14 cellular contexts compared by ENCODE assay signal in the genomic region with DNA sequence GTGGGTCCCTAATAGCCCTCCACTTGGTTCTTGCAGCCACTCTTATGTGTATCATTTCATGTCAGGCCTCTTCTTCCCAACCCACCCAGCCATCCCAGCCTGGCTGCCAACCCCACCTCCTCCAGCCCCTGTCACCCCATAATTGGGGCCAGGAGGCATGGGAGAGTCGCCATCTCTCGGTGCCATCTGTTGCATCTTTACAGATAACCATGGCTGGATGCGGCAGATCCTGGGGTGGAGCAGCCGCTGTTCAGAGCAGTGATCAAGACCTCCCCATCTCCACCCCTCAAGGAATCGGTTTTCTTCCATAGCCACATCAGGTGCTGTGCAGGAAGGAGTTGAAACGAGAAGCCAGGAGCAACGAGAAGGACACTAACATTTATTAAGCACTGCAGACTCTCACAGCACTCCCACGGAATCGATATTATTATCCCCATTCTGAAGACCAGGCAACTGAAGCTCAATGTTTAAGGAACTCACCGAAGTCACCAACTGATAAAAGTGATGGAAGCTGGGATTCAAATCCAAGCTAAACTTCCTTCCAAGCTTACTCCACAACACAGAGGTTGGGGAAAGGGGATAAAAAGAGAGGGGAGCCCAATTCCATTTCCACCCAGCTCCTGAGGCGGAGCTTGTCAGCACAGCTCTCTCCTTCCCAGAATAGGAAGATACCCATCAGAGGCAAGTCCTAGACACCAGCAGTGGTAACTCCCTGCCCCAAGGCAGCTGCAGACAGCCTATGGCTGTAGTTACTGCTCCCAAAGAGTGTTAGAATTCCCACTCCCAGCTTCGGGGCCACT. TPM values are rescaled to one million over a fixed set of nuclear protein-coding genes. Genes with fewer than 3 reads are reported as not detected.
DNase-seq lines count a peak whose midpoint lies in the region; TF ChIP-seq lines count a peak whose summit lies in the region.
"Had no signal": no experiment of that assay in that cellular context is flagged by ENCODE, and none has a peak within 500 bp of the region (broad histone marks: within the 10 kb centered on the region; RNA-seq: fewer than 3 reads in every experiment).

No MANE protein-coding gene starts in this region.

- no peaks in the 10 kb centered on the region for H3K36me3 ChIP-seq in Caco-2 (ENCODE audit: control insufficient read depth, insufficient read depth, low read length)
- H3K36me3 ChIP-seq in Karpas-422 (ENCODE audit: insufficient read depth, low read length), result peaks cover 9% of the 10 kb centered on the region
- H3K36me3 ChIP-seq: left lung had no signal

- H3K4me1 ChIP-seq in Caco-2, result peaks cover 8% of the 10 kb centered on the region
- H3K4me1 ChIP-seq in Karpas-422 (ENCODE audit: low read length), result peaks cover 47% of the 10 kb centered on the region

- no peaks in the 10 kb centered on the region; the same call in 1 of the 2 replicates for H4K20me1 ChIP-seq in Karpas-422 (ENCODE audit: insufficient read depth, low read depth, low read length)

- H3K9me3 Mint-ChIP-seq in Caco-2 (ENCODE audit: unreplicated experiment), result no peaks in the 10 kb centered on the region
- H3K9me3 Mint-ChIP-seq in activated T-helper 1 cell treated with anti-CD3 and anti-CD28 coated beads, Interleukin-12 subunit alpha, Interleukin-12 subunit beta, Interleukin-2, Interleukin-4 antibody, amounts not matched to agents 30 ng/mL and 10 ng/mL and 1 ng/mL, durations not matched to agents 14 hours and 24 hours and 36 hours, result no peaks in the 10 kb centered on the region
- peaks cover 2% of the 10 kb centered on the region for H3K9me3 Mint-ChIP-seq in nephron
- H3K9me3 Mint-ChIP-seq: activated CD4-positive, alpha-beta T cell treated with anti-CD3 and anti-CD28 coated beads, Interleukin-2, amount 10 ng/mL, durations not matched to agents 24 days and 14 days had no signal

- H2AFZ ChIP-seq in Karpas-422 (ENCODE audit: low read length), result no peak overlapping the region

- no peak overlapping the region for H3K27ac Mint-ChIP-seq in Caco-2 (ENCODE audit: unreplicated experiment)
- peak overlapping the region; percentile 58 for H3K27ac Mint-ChIP-seq in activated T-helper 1 cell treated with anti-CD3 and anti-CD28 coated beads, Interleukin-12 subunit alpha, Interleukin-12 subunit beta, Interleukin-2, Interleukin-4 antibody, amounts not matched to agents 30 ng/mL and 10 ng/mL and 1 ng/mL, durations not matched to agents 14 hours and 24 hours and 36 hours
- no peak overlapping the region for H3K27ac Mint-ChIP-seq in nephron

- H3K4me3 ChIP-seq in Caco-2 (ENCODE audit: low read depth, low read length) (no peak overlapping the region), Karpas-422 (ENCODE audit: low read length) (peak overlapping the region; percentile 97)

- peaks cover 64% of the 10 kb centered on the region for H3K79me2 ChIP-seq in Karpas-422 (ENCODE audit: low read length)

- H3K9me2 ChIP-seq in Karpas-422 (replicated peaks; ENCODE audit: insufficient read depth, low read length), result no peaks in the 10 kb centered on the region

- no peaks in the 10 kb centered on the region for H3K27me3 Mint-ChIP-seq in Caco-2 (ENCODE audit: insufficient read depth, unreplicated experiment)
- H3K27me3 Mint-ChIP-seq in activated T-helper 1 cell treated with anti-CD3 and anti-CD28 coated beads, Interleukin-12 subunit alpha, Interleukin-12 subunit beta, Interleukin-2, Interleukin-4 antibody, amounts not matched to agents 30 ng/mL and 10 ng/mL and 1 ng/mL, durations not matched to agents 14 hours and 24 hours and 36 hours (ENCODE audit: insufficient read depth), result peaks cover 4% of the 10 kb centered on the region
- peaks cover 30% of the 10 kb centered on the region for H3K27me3 Mint-ChIP-seq in nephron (ENCODE audit: low read depth)

- peak overlapping the region; percentile 91 for H3K4me2 ChIP-seq in Karpas-422 (ENCODE audit: low read depth, low read length, poor library complexity, severe bottlenecking)

- no peaks in the 10 kb centered on the region for H3K4me1 Mint-ChIP-seq in Caco-2 (ENCODE audit: low read depth, unreplicated experiment)
- H3K4me1 Mint-ChIP-seq in activated T-helper 1 cell treated with anti-CD3 and anti-CD28 coated beads, Interleukin-12 subunit alpha, Interleukin-12 subunit beta, Interleukin-2, Interleukin-4 antibody, amounts not matched to agents 30 ng/mL and 10 ng/mL and 1 ng/mL, durations not matched to agents 14 hours and 24 hours and 36 hours (ENCODE audit: low read depth), result peaks cover 17% of the 10 kb centered on the region
- H3K4me1 Mint-ChIP-seq in nephron, result no peaks in the 10 kb centered on the region

- TF ChIP-seq CTCF in Caco-2 (IDR thresholded peaks at IDR 0.05; ENCODE audit: insufficient read depth in 1 of 2, low read depth in 1 of 2, low read length in 1 of 2, severe bottlenecking in 1 of 2, unreplicated experiment in 1 of 2) (no peak), nephron (IDR thresholded peaks at IDR 0.05; ENCODE audit: unreplicated experiment in 3 of 3) (no peak)

- H3K27ac ChIP-seq in Karpas-422 (ENCODE audit: low read length), result peak overlapping the region; percentile 95
- H3K27ac ChIP-seq: left lung had no signal

- H3K9ac ChIP-seq in Karpas-422 (ENCODE audit: low read length), result peak overlapping the region; percentile 99

- H3K4me3 Mint-ChIP-seq in Caco-2 (ENCODE audit: unreplicated experiment) (peak overlapping the region; percentile 91), nephron (peak overlapping the region in 2 of 3 experiments; percentile 79 to 89)
- H3K4me3 Mint-ChIP-seq in activated T-helper 1 cell treated with anti-CD3 and anti-CD28 coated beads, Interleukin-12 subunit alpha, Interleukin-12 subunit beta, Interleukin-2, Interleukin-4 antibody, amounts not matched to agents 30 ng/mL and 10 ng/mL and 1 ng/mL, durations not matched to agents 14 hours and 24 hours and 36 hours, result peak overlapping the region; percentile 79

- H3K27me3 ChIP-seq in Caco-2 (replicated peaks; ENCODE audit: control insufficient read depth, insufficient read depth, low read length) (no peaks in the 10 kb centered on the region), Karpas-422 (ENCODE audit: low read length) (no peaks in the 10 kb centered on the region)
- H3K27me3 ChIP-seq: left lung had no signal

- H3K36me3 Mint-ChIP-seq in Caco-2 (ENCODE audit: insufficient read depth, unreplicated experiment) (peaks cover 13% of the 10 kb centered on the region), nephron (ENCODE audit: low read depth) (no peaks in the 10 kb centered on the region)
- peaks cover 1% of the 10 kb centered on the region for H3K36me3 Mint-ChIP-seq in activated T-helper 1 cell treated with anti-CD3 and anti-CD28 coated beads, Interleukin-12 subunit alpha, Interleukin-12 subunit beta, Interleukin-2, Interleukin-4 antibody, amounts not matched to agents 30 ng/mL and 10 ng/mL and 1 ng/mL, durations not matched to agents 14 hours and 24 hours and 36 hours (ENCODE audit: low read depth)

- H3K9me3 ChIP-seq in Caco-2 (no peaks in the 10 kb centered on the region), Karpas-422 (ENCODE audit: low read length) (no peaks in the 10 kb centered on the region)
- H3K9me3 ChIP-seq: left lung had no signal

- DNase-seq in Caco-2, result no peak
- DNase-seq in Karpas-422, result no peak
- DNase-seq in activated T-helper 1 cell treated with anti-CD3 and anti-CD28 coated beads, Interleukin-12 subunit alpha, Interleukin-12 subunit beta, Interleukin-2, Interleukin-4 antibody, amounts not matched to agents 30 ng/mL and 10 ng/mL and 1 ng/mL, durations not matched to agents 14 hours and 24 hours and 36 hours (ENCODE audit: low spot score), result no peak
- DNase-seq in H4 (ENCODE audit: low spot score), result no peak
- DNase-seq in NOMO-1 treated with DMSO at 0.1 percent for 48 hours (lab: John Stamatoyannopoulos, UW; ENCODE audit: unreplicated experiment), result no peak
- DNase-seq in stimulated activated CD4-positive, alpha-beta T cell treated with anti-CD3 and anti-CD28 coated beads, Interleukin-15, amount 100 ng/mL, for 24 hours, result no peak
- DNase-seq in NCI-H1417 treated with DMSO at 0.1 percent for 48 hours (lab: John Stamatoyannopoulos, UW), result no peak
- DNase-seq: activated CD4-positive, alpha-beta T cell treated with anti-CD3 and anti-CD28 coated beads, Interleukin-2, amount 10 ng/mL, durations not matched to agents 24 days and 14 days; DMS153; left lung; NCI-H1092 treated with DMSO at 0.1 percent for 48 hours; SIG-M5 had no signal

- intact Hi-C loops in Caco-2 (cut with micrococcal nuclease; ENCODE audit: unreplicated experiment), result no loop called here
- intact Hi-C loops in activated T-helper 1 cell treated with anti-CD3 and anti-CD28 coated beads, Interleukin-12 subunit alpha, Interleukin-12 subunit beta, Interleukin-2, Interleukin-4 antibody, amounts not matched to agents 30 ng/mL and 10 ng/mL and 1 ng/mL, durations not matched to agents 14 hours and 24 hours and 36 hours (cut with micrococcal nuclease), result loop anchor here (5.0 kb wide), 1 partner anchor 51 kb away; the partner anchor contains the start of gene RTN4RL2

- no TSS peak for BruUV-seq in Caco-2 (replicated peaks; lab: Mats Ljungman, UMichigan)

- POLR2A ChIA-PET in Caco-2 (lab: Charles Lee), result interaction anchor here (1.0 kb wide), 1 partner anchor 19 kb away, joined by 3 read pairs; no protein-coding TSS in a partner anchor

- CTCF ChIA-PET in Caco-2 (lab: Charles Lee), result interaction anchor here (1.3 kb wide), 1 partner anchor 19 kb away, joined by 13 read pairs; no protein-coding TSS in a partner anchor

RNA-seq across cellular contexts. Expression of gene SLC43A1, which starts 2.7 kb away (rescaled TPM):
- 71.7 and 80.5 TPM in 2 replicates for total RNA-seq in Caco-2 (2022)
- 238 and 244 TPM in 2 replicates for total RNA-seq in Karpas-422 (2014; rRNA removed; shearing (Covaris generic); ENCODE audit: low replicate concordance)
- total RNA-seq in activated T-helper 1 cell treated with anti-CD3 and anti-CD28 coated beads, Interleukin-12 subunit alpha, Interleukin-12 subunit beta, Interleukin-2, Interleukin-4 antibody, amounts not matched to agents 30 ng/mL and 10 ng/mL and 1 ng/mL, durations not matched to agents 14 hours and 24 hours and 36 hours, result 29.1 and 30.3 TPM in 2 replicates
- 3.5 and 6.0 TPM in 2 replicates for total RNA-seq in H4 (2014; rRNA removed; shearing (Covaris generic))

RNA-seq across cellular contexts. Expression of gene TIMM10, which starts 17.7 kb away (rescaled TPM):
- total RNA-seq in Caco-2 (2022), result 102 and 103 TPM in 2 replicates
- total RNA-seq in Karpas-422 (2014; rRNA removed; shearing (Covaris generic); ENCODE audit: low replicate concordance), result 48.0 and 49.8 TPM in 2 replicates
- 98.2 and 99.6 TPM in 2 replicates for total RNA-seq in activated T-helper 1 cell treated with anti-CD3 and anti-CD28 coated beads, Interleukin-12 subunit alpha, Interleukin-12 subunit beta, Interleukin-2, Interleukin-4 antibody, amounts not matched to agents 30 ng/mL and 10 ng/mL and 1 ng/mL, durations not matched to agents 14 hours and 24 hours and 36 hours
- 111 and 118 TPM in 2 replicates for total RNA-seq in H4 (2014; rRNA removed; shearing (Covaris generic))

RNA-seq across cellular contexts. Expression of gene SMTNL1, which starts 24.5 kb away (rescaled TPM):
- total RNA-seq in Caco-2 (2022), result 0.18 TPM in 1 of 2 replicates, not detected in the other
- not detected in 2 replicates for total RNA-seq in Karpas-422 (2014; rRNA removed; shearing (Covaris generic); ENCODE audit: low replicate concordance)
- not detected in 2 replicates for total RNA-seq in activated T-helper 1 cell treated with anti-CD3 and anti-CD28 coated beads, Interleukin-12 subunit alpha, Interleukin-12 subunit beta, Interleukin-2, Interleukin-4 antibody, amounts not matched to agents 30 ng/mL and 10 ng/mL and 1 ng/mL, durations not matched to agents 14 hours and 24 hours and 36 hours
- total RNA-seq in H4 (2014; rRNA removed; shearing (Covaris generic)), result not detected in 2 replicates
- total RNA-seq: activated CD4-positive, alpha-beta T cell treated with anti-CD3 and anti-CD28 coated beads, Interleukin-2, amount 10 ng/mL, durations not matched to agents 24 days and 14 days; left lung; NCI-H460 had no signal

RNA-seq across cellular contexts. Expression of gene RTN4RL2, which starts 52.5 kb away (rescaled TPM):
- total RNA-seq in Caco-2 (2022), result 5.5 and 5.6 TPM in 2 replicates
- total RNA-seq in Karpas-422 (2014; rRNA removed; shearing (Covaris generic); ENCODE audit: low replicate concordance), result 0.07 TPM in 1 of 2 replicates, not detected in the other
- total RNA-seq in activated T-helper 1 cell treated with anti-CD3 and anti-CD28 coated beads, Interleukin-12 subunit alpha, Interleukin-12 subunit beta, Interleukin-2, Interleukin-4 antibody, amounts not matched to agents 30 ng/mL and 10 ng/mL and 1 ng/mL, durations not matched to agents 14 hours and 24 hours and 36 hours, result 0.54 TPM in 1 of 2 replicates, not detected in the other
- 0.64 and 0.89 TPM in 2 replicates for total RNA-seq in H4 (2014; rRNA removed; shearing (Covaris generic))

RNA-seq across cellular contexts. Expression of gene UBE2L6, which starts 54.6 kb away (rescaled TPM):
- 16.7 and 20.2 TPM in 2 replicates for total RNA-seq in Caco-2 (2022)
- 123 and 129 TPM in 2 replicates for total RNA-seq in Karpas-422 (2014; rRNA removed; shearing (Covaris generic); ENCODE audit: low replicate concordance)
- total RNA-seq in activated T-helper 1 cell treated with anti-CD3 and anti-CD28 coated beads, Interleukin-12 subunit alpha, Interleukin-12 subunit beta, Interleukin-2, Interleukin-4 antibody, amounts not matched to agents 30 ng/mL and 10 ng/mL and 1 ng/mL, durations not matched to agents 14 hours and 24 hours and 36 hours, result 155 and 163 TPM in 2 replicates
- 103 and 149 TPM in 2 replicates for total RNA-seq in H4 (2014; rRNA removed; shearing (Covaris generic))
